Comparison of ENCODE assay signal across 8 cellular contexts in genomic region chr13:94712287-94712811, GRCh38. TPM values are rescaled to one million over a fixed set of nuclear protein-coding genes. Genes with fewer than 3 reads are reported as not detected.
DNase-seq lines count a peak whose midpoint lies in the region; ATAC-seq and TF ChIP-seq lines count a peak whose summit lies in the region.

Gene SOX21, minus strand, starts transcription at chr13:94712545. Its CDS starts 496 bp downstream, at chr13:94712049.

- H3F3A ChIP-seq in PC-9 (ENCODE audit: insufficient read depth, low read depth), result no peaks in the 10 kb centered on the region

- intact Hi-C loops in PC-9 (cut with micrococcal nuclease; ENCODE audit: unreplicated experiment), result no loop called here

- no peak within 1 kb of the TSS for H2AFZ ChIP-seq in PC-9

- peaks cover 43% of the 10 kb centered on the region for H3K4me1 ChIP-seq in iPS-18a (ENCODE audit: control insufficient read depth, low read depth, low read length)
- no peaks in the 10 kb centered on the region for H3K4me1 ChIP-seq in PC-9 (replicated peaks; ENCODE audit: insufficient read depth)

- no peak for DNase-seq in activated CD4-positive, alpha-beta T cell treated with anti-CD3 and anti-CD28 coated beads, Interleukin-2, amount 10 ng/mL, durations not matched to agents 7 days and 5 days
- no peak for DNase-seq in activated CD4-positive, alpha-beta T cell treated with anti-CD3 and anti-CD28 coated beads for 4 hours
- no peak for DNase-seq in activated CD8-positive, alpha-beta memory T cell treated with anti-CD3 and anti-CD28 coated beads, Interleukin-2, amount 10 ng/mL, durations not matched to agents 7 days and 5 days
- DNase-seq in substantia nigra (lab: John Stamatoyannopoulos, UW) (peak in 36 of 49 donors; percentile 5 to 70 (median 37)), PC-9 (no peak), AML-193 (lab: John Stamatoyannopoulos, UW) (no peak)

- H3K36me3 ChIP-seq in iPS-18a (ENCODE audit: control insufficient read depth, low read depth, low read length) (no peaks in the 10 kb centered on the region), PC-9 (ENCODE audit: low read depth) (no peaks in the 10 kb centered on the region)

- H3K4me1 Mint-ChIP-seq in activated CD4-positive, alpha-beta T cell treated with anti-CD3 and anti-CD28 coated beads, Interleukin-2, amount 10 ng/mL, durations not matched to agents 7 days and 5 days, result peaks cover 20% of the 10 kb centered on the region
- peaks cover 16% of the 10 kb centered on the region for H3K4me1 Mint-ChIP-seq in activated CD8-positive, alpha-beta memory T cell treated with anti-CD3 and anti-CD28 coated beads, Interleukin-2, amount 10 ng/mL, durations not matched to agents 7 days and 5 days

- H3K9me3 ChIP-seq in iPS-18a (ENCODE audit: control insufficient read depth, low read depth, low read length), result no peaks in the 10 kb centered on the region
- H3K9me3 ChIP-seq in PC-9 (ENCODE audit: insufficient read depth, low read depth), result no peaks in the 10 kb centered on the region

- no peak within 1 kb of the TSS for H3K27ac ChIP-seq in iPS-18a (ENCODE audit: low read length)
- H3K27ac ChIP-seq in substantia nigra (ENCODE audit: low read depth, low read length, poor library complexity, severe bottlenecking), result peak within 1 kb of the TSS; percentile 44
- no peak within 1 kb of the TSS for H3K27ac ChIP-seq in PC-9

- peak within 1 kb of the TSS; percentile 81 for H3K27ac Mint-ChIP-seq in activated CD4-positive, alpha-beta T cell treated with anti-CD3 and anti-CD28 coated beads, Interleukin-2, amount 10 ng/mL, durations not matched to agents 7 days and 5 days
- H3K27ac Mint-ChIP-seq in activated CD8-positive, alpha-beta memory T cell treated with anti-CD3 and anti-CD28 coated beads, Interleukin-2, amount 10 ng/mL, durations not matched to agents 7 days and 5 days, result peak within 1 kb of the TSS; percentile 64

- TF ChIP-seq CTCF in PC-9 (conservative IDR thresholded peaks at IDR 0.05), result no peak

- peak within 1 kb of the TSS; percentile 48 for H3K9ac ChIP-seq in iPS-18a (ENCODE audit: low read length)

- no peaks in the 10 kb centered on the region for H3K79me2 ChIP-seq in PC-9 (ENCODE audit: low read depth)

- peaks cover 77% of the 10 kb centered on the region for H3K27me3 Mint-ChIP-seq in activated CD4-positive, alpha-beta T cell treated with anti-CD3 and anti-CD28 coated beads, Interleukin-2, amount 10 ng/mL, durations not matched to agents 7 days and 5 days
- peaks cover 81% of the 10 kb centered on the region for H3K27me3 Mint-ChIP-seq in activated CD8-positive, alpha-beta memory T cell treated with anti-CD3 and anti-CD28 coated beads, Interleukin-2, amount 10 ng/mL, durations not matched to agents 7 days and 5 days

- H4K20me1 ChIP-seq in PC-9 (ENCODE audit: insufficient read depth), result no peaks in the 10 kb centered on the region

- H3K36me3 Mint-ChIP-seq in activated CD4-positive, alpha-beta T cell treated with anti-CD3 and anti-CD28 coated beads, Interleukin-2, amount 10 ng/mL, durations not matched to agents 7 days and 5 days (ENCODE audit: low read depth), result peaks cover 2% of the 10 kb centered on the region
- H3K36me3 Mint-ChIP-seq in activated CD8-positive, alpha-beta memory T cell treated with anti-CD3 and anti-CD28 coated beads, Interleukin-2, amount 10 ng/mL, durations not matched to agents 7 days and 5 days, result peaks cover 2% of the 10 kb centered on the region

- peak within 1 kb of the TSS; percentile 54 for H3K4me3 Mint-ChIP-seq in activated CD4-positive, alpha-beta T cell treated with anti-CD3 and anti-CD28 coated beads, Interleukin-2, amount 10 ng/mL, durations not matched to agents 7 days and 5 days
- H3K4me3 Mint-ChIP-seq in activated CD8-positive, alpha-beta memory T cell treated with anti-CD3 and anti-CD28 coated beads, Interleukin-2, amount 10 ng/mL, durations not matched to agents 7 days and 5 days, result peak within 1 kb of the TSS; percentile 36

- no peaks in the 10 kb centered on the region for H3K9me2 ChIP-seq in PC-9 (ENCODE audit: insufficient read depth)

- BruUV-seq in PC-9 (replicated peaks; lab: Mats Ljungman, UMichigan), result no TSS peak

- no peak for ATAC-seq in activated CD8-positive, alpha-beta memory T cell treated with anti-CD3 and anti-CD28 coated beads, Interleukin-2, amount 10 ng/mL, durations not matched to agents 7 days and 5 days
- ATAC-seq in HG02981 (IDR thresholded peaks at IDR 0.05; ENCODE audit: unreplicated experiment), result no peak

- H3K4me3 ChIP-seq in iPS-18a (ENCODE audit: low read length) (peak within 1 kb of the TSS; percentile 57), PC-9 (no peak within 1 kb of the TSS)

- H3K27me3 ChIP-seq in iPS-18a (ENCODE audit: control insufficient read depth, insufficient read depth, low read length), result peaks cover 69% of the 10 kb centered on the region
- peaks cover 47% of the 10 kb centered on the region for H3K27me3 ChIP-seq in PC-9 (ENCODE audit: insufficient read depth, low read depth)

- CTCF ChIA-PET in activated CD4-positive, alpha-beta T cell treated with anti-CD3 and anti-CD28 coated beads, Interleukin-2, amount 10 ng/mL, durations not matched to agents 7 days and 5 days (lab: Charles Lee), result no interaction called here
- CTCF ChIA-PET in activated CD8-positive, alpha-beta memory T cell treated with anti-CD3 and anti-CD28 coated beads, Interleukin-2, amount 10 ng/mL, durations not matched to agents 7 days and 5 days (lab: Charles Lee), result no interaction called here
- CTCF ChIA-PET in PC-9 (lab: Charles Lee), result no interaction called here

- POLR2A ChIA-PET in activated CD4-positive, alpha-beta T cell treated with anti-CD3 and anti-CD28 coated beads, Interleukin-2, amount 10 ng/mL, durations not matched to agents 7 days and 5 days (lab: Charles Lee), result no interaction called here
- POLR2A ChIA-PET in PC-9 (lab: Charles Lee; ENCODE audit: unreplicated experiment), result no interaction called here

- H3K4me2 ChIP-seq in PC-9, result no peak within 1 kb of the TSS

- H3K9me3 Mint-ChIP-seq in activated CD4-positive, alpha-beta T cell treated with anti-CD3 and anti-CD28 coated beads, Interleukin-2, amount 10 ng/mL, durations not matched to agents 7 days and 5 days, result no peaks in the 10 kb centered on the region
- H3K9me3 Mint-ChIP-seq in activated CD8-positive, alpha-beta memory T cell treated with anti-CD3 and anti-CD28 coated beads, Interleukin-2, amount 10 ng/mL, durations not matched to agents 7 days and 5 days (ENCODE audit: low read depth), result no peaks in the 10 kb centered on the region

RNA-seq across cellular contexts. Expression of gene SOX21, which starts in this region (rescaled TPM):
- total RNA-seq in activated CD4-positive, alpha-beta T cell treated with anti-CD3 and anti-CD28 coated beads, Interleukin-2, amount 10 ng/mL, durations not matched to agents 7 days and 5 days, result not detected
- total RNA-seq in activated CD8-positive, alpha-beta memory T cell treated with anti-CD3 and anti-CD28 coated beads, Interleukin-2, amount 10 ng/mL, durations not matched to agents 7 days and 5 days, result not detected
- total RNA-seq in PC-9 (2021), result not detected in 2 replicates

Comparison
In these comparisons a context has a peak if more than half of its experiments do, and no peak if none do; other contexts are left out.
1. DNase-seq: peak in substantia nigra (36 of 49); none in activated CD4-positive, alpha-beta T cell treated with anti-CD3 and anti-CD28 coated beads, Interleukin-2, amount 10 ng/mL, durations not matched to agents 7 days and 5 days (single experiment), activated CD4-positive, alpha-beta T cell treated with anti-CD3 and anti-CD28 coated beads for 4 hours (0 of 2), activated CD8-positive, alpha-beta memory T cell treated with anti-CD3 and anti-CD28 coated beads, Interleukin-2, amount 10 ng/mL, durations not matched to agents 7 days and 5 days (single experiment), PC-9 (0 of 2) and AML-193 (0 of 2).